Comparison of ENCODE assay signal across 1 cellular context in genomic region chr1:110380667-110381283, GRCh38.
TF ChIP-seq lines count a peak whose summit lies in the region.

No MANE protein-coding gene starts in this region.

TF ChIP-seq in WTC11, 78 proteins besides CTCF, POLR2A, EP300 and RAD21 (continued from another document):
- TF ChIP-seq AFF4 (CRISPR knock-in tag; IDR thresholded peaks at IDR 0.05; ENCODE audit: borderline replicate concordance): no peak
- TF ChIP-seq STAT6 (CRISPR knock-in tag; conservative IDR thresholded peaks at IDR 0.05; ENCODE audit: low read depth): no peak
- TF ChIP-seq TP53 (CRISPR knock-in tag; IDR thresholded peaks at IDR 0.05): no peak
- TF ChIP-seq, protein P1, sequence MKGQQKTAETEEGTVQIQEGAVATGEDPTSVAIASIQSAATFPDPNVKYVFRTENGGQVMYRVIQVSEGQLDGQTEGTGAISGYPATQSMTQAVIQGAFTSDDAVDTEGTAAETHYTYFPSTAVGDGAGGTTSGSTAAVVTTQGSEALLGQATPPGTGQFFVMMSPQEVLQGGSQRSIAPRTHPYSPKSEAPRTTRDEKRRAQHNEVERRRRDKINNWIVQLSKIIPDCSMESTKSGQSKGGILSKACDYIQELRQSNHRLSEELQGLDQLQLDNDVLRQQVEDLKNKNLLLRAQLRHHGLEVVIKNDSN (CRISPR knock-in tag; IDR thresholded peaks at IDR 0.05): no peak
- TF ChIP-seq TEAD4 (CRISPR knock-in tag; IDR thresholded peaks at IDR 0.05): no peak
- TF ChIP-seq, protein P2, sequence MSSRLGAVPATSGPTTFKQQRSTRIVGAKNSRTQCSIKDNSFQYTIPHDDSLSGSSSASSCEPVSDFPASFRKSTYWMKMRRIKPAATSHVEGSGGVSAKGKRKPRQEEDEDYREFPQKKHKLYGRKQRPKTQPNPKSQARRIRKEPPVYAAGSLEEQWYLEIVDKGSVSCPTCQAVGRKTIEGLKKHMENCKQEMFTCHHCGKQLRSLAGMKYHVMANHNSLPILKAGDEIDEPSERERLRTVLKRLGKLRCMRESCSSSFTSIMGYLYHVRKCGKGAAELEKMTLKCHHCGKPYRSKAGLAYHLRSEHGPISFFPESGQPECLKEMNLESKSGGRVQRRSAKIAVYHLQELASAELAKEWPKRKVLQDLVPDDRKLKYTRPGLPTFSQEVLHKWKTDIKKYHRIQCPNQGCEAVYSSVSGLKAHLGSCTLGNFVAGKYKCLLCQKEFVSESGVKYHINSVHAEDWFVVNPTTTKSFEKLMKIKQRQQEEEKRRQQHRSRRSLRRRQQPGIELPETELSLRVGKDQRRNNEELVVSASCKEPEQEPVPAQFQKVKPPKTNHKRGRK (CRISPR knock-in tag; IDR thresholded peaks at IDR 0.05; ENCODE audit: borderline replicate concordance): no peak
- TF ChIP-seq, protein P3, sequence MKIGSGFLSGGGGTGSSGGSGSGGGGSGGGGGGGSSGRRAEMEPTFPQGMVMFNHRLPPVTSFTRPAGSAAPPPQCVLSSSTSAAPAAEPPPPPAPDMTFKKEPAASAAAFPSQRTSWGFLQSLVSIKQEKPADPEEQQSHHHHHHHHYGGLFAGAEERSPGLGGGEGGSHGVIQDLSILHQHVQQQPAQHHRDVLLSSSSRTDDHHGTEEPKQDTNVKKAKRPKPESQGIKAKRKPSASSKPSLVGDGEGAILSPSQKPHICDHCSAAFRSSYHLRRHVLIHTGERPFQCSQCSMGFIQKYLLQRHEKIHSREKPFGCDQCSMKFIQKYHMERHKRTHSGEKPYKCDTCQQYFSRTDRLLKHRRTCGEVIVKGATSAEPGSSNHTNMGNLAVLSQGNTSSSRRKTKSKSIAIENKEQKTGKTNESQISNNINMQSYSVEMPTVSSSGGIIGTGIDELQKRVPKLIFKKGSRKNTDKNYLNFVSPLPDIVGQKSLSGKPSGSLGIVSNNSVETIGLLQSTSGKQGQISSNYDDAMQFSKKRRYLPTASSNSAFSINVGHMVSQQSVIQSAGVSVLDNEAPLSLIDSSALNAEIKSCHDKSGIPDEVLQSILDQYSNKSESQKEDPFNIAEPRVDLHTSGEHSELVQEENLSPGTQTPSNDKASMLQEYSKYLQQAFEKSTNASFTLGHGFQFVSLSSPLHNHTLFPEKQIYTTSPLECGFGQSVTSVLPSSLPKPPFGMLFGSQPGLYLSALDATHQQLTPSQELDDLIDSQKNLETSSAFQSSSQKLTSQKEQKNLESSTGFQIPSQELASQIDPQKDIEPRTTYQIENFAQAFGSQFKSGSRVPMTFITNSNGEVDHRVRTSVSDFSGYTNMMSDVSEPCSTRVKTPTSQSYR (CRISPR knock-in tag; IDR thresholded peaks at IDR 0.05): no peak
